In genomic region chr7:13279854-13280435, GRCh38 we compare ENCODE assay signal across 7 cellular contexts.
DNase-seq lines count a peak whose midpoint lies in the region; ATAC-seq and TF ChIP-seq lines count a peak whose summit lies in the region.

No MANE protein-coding gene starts in this region.

- H3K4me3 Mint-ChIP-seq in MCF 10A (ENCODE audit: unreplicated experiment): no peak overlapping the region
- no peak overlapping the region for H3K4me3 Mint-ChIP-seq in stimulated activated effector memory CD8-positive, alpha-beta T cell treated with anti-CD3 and anti-CD28 coated beads, Interleukin-12 subunit alpha, Interleukin-12 subunit beta, amount 100 ng/mL, for 72 hours

- H3K4me1 Mint-ChIP-seq in MCF 10A (ENCODE audit: insufficient read depth, unreplicated experiment): no peaks in the 10 kb centered on the region
- no peaks in the 10 kb centered on the region for H3K4me1 Mint-ChIP-seq in stimulated activated effector memory CD8-positive, alpha-beta T cell treated with anti-CD3 and anti-CD28 coated beads, Interleukin-12 subunit alpha, Interleukin-12 subunit beta, amount 100 ng/mL, for 72 hours

- CTCF ChIA-PET in MCF 10A (lab: Yijun Ruan, JAX): interaction anchor here (0.6 to 6.1 kb wide), 14 partner anchors 209 to 1556 kb away, joined by 3 to 90 read pairs (median 3); no protein-coding TSS in a partner anchor

- TF ChIP-seq CTCF in MCF 10A (IDR thresholded peaks at IDR 0.05; ENCODE audit: unreplicated experiment): peak; percentile 33
- TF ChIP-seq CTCF in GM20000 (IDR thresholded peaks at IDR 0.05; ENCODE audit: extremely low read depth, missing control alignments): no peak

- DNase-seq in HCEC 1CT: peak; percentile 30
- DNase-seq in NCI-H2196 (lab: John Stamatoyannopoulos, UW; ENCODE audit: unreplicated experiment): peak; percentile 59
- peak; percentile 44 for DNase-seq in MCF 10A (ENCODE audit: unreplicated experiment)
- DNase-seq in middle frontal gyrus (ENCODE audit: extremely low spot score, low spot score): peak; percentile 18
- DNase-seq in GM20000 (ENCODE audit: low spot score): no peak
- DNase-seq in stimulated activated effector memory CD8-positive, alpha-beta T cell treated with anti-CD3 and anti-CD28 coated beads, Interleukin-12 subunit alpha, Interleukin-12 subunit beta, amount 100 ng/mL, for 72 hours (ENCODE audit: low spot score in 2 of 2): no peak

- H3K36me3 Mint-ChIP-seq in MCF 10A (ENCODE audit: insufficient read depth, unreplicated experiment): no peaks in the 10 kb centered on the region
- H3K36me3 Mint-ChIP-seq in stimulated activated effector memory CD8-positive, alpha-beta T cell treated with anti-CD3 and anti-CD28 coated beads, Interleukin-12 subunit alpha, Interleukin-12 subunit beta, amount 100 ng/mL, for 72 hours: no peaks in the 10 kb centered on the region

- no peak overlapping the region for H3K27ac Mint-ChIP-seq in MCF 10A (ENCODE audit: low read depth, unreplicated experiment)
- no peak overlapping the region for H3K27ac Mint-ChIP-seq in stimulated activated effector memory CD8-positive, alpha-beta T cell treated with anti-CD3 and anti-CD28 coated beads, Interleukin-12 subunit alpha, Interleukin-12 subunit beta, amount 100 ng/mL, for 72 hours

- H3K9me3 Mint-ChIP-seq in MCF 10A (ENCODE audit: unreplicated experiment): no peaks in the 10 kb centered on the region
- H3K9me3 Mint-ChIP-seq in stimulated activated effector memory CD8-positive, alpha-beta T cell treated with anti-CD3 and anti-CD28 coated beads, Interleukin-12 subunit alpha, Interleukin-12 subunit beta, amount 100 ng/mL, for 72 hours: no peaks in the 10 kb centered on the region

- POLR2A ChIA-PET in MCF 10A (lab: Yijun Ruan, JAX): interaction anchor here (0.6 to 1.2 kb wide), 4 partner anchors 242 to 1412 kb away, joined by 3 read pairs; no protein-coding TSS in a partner anchor

- intact Hi-C loops in MCF 10A (cut with micrococcal nuclease): loop anchor here (5.0 to 10.0 kb wide), 5 partner anchors 245 to 1735 kb away; partner anchors contain the start of gene ETV1

- no TSS peak for BruUV-seq in MCF 10A (replicated peaks; lab: Mats Ljungman, UMichigan)

- no peak for ATAC-seq in GM19452 (IDR thresholded peaks at IDR 0.05; ENCODE audit: unreplicated experiment)
- ATAC-seq in stimulated activated effector memory CD8-positive, alpha-beta T cell treated with anti-CD3 and anti-CD28 coated beads, Interleukin-12 subunit alpha, Interleukin-12 subunit beta, amount 100 ng/mL, for 72 hours: no peak

- H3K27me3 Mint-ChIP-seq in MCF 10A (ENCODE audit: insufficient read depth, unreplicated experiment): peaks cover 2% of the 10 kb centered on the region

Comparison
In these comparisons a context has a peak if more than half of its experiments do, and no peak if none do; other contexts are left out.
1. DNase-seq: peak in HCEC 1CT (single experiment), NCI-H2196 (single experiment), MCF 10A (single experiment) and middle frontal gyrus (single experiment); none in GM20000 (single experiment) and stimulated activated effector memory CD8-positive, alpha-beta T cell treated with anti-CD3 and anti-CD28 coated beads, Interleukin-12 subunit alpha, Interleukin-12 subunit beta, amount 100 ng/mL, for 72 hours (0 of 2).